1 cellular context compared by ENCODE assay signal in the genomic region with DNA sequence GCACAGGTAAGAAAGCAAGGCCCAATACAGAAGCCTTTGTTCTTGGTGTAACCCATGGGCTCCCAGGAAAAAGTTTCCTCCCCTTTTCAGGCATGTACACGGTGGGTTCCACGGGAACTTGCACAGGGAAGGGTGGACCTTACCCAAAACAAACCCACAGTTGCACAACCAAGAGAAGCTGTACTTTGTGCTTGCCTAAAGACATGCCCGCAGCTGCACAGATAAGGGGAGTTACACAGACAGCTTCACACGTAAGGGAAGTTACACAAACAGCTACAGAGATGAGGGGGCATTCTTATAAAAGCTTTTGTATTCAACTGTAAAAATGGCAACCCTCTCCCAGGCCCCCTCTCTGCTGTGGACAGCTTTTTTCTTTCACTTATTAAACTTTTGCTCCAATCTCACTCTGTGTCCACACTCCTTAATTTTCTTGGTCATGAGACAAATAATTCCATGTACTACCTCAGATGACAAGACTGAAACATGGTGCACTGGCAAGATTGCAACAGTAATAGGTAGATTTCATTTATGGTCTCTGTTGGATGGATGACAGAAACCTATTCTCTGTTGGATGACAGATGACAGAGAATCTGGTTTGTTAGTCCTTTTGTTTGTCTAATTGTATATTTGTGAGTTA.
TF ChIP-seq lines count a peak whose summit lies in the region.

No MANE protein-coding gene starts in this region.

TF ChIP-seq in HepG2, 621 proteins besides CTCF, POLR2A, EP300 and RAD21 (continued from another document and continues in another):
- TF ChIP-seq THAP9 (CRISPR knock-in tag; IDR thresholded peaks at IDR 0.05; ENCODE audit: borderline replicate concordance) (no peak), ZNF431 (CRISPR knock-in tag; IDR thresholded peaks at IDR 0.05; ENCODE audit: borderline replicate concordance, low read depth) (0 out of 2 replicates have a peak, but pooled peaks have one; percentile 29), IKZF5 (CRISPR knock-in tag; IDR thresholded peaks at IDR 0.05) (peak; percentile 68; the same call in 1 of the 2 replicates), SMARCE1 (IDR thresholded peaks at IDR 0.05; ENCODE audit: borderline replicate concordance) (no peak), THAP11 (CRISPR knock-in tag; IDR thresholded peaks at IDR 0.05) (peak; percentile 64), REPIN1 (CRISPR knock-in tag; IDR thresholded peaks at IDR 0.05; ENCODE audit: borderline replicate concordance, low read depth) (peak; percentile 70; the same call in 1 of the 2 replicates), ZNF770 (CRISPR knock-in tag; IDR thresholded peaks at IDR 0.05) (no peak), NFE2L2 (IDR thresholded peaks at IDR 0.05; ENCODE audit: low read length) (no peak), RARA (CRISPR knock-in tag; IDR thresholded peaks at IDR 0.05) (peak; percentile 50), SNRNP70 (IDR thresholded peaks at IDR 0.05; ENCODE audit: low read depth, low read length) (no peak), ZZZ3 (CRISPR knock-in tag; IDR thresholded peaks at IDR 0.05; ENCODE audit: borderline replicate concordance) (no peak), ZNF788 (CRISPR knock-in tag; IDR thresholded peaks at IDR 0.05; ENCODE audit: borderline replicate concordance) (peak; percentile 72; the same call in 1 of the 2 replicates), BCL6 (CRISPR knock-in tag; IDR thresholded peaks at IDR 0.05) (peak; percentile 73), MXI1 (IDR thresholded peaks at IDR 0.05; ENCODE audit: borderline replicate concordance, low read depth, low read length) (no peak), GATAD1 (CRISPR knock-in tag; IDR thresholded peaks at IDR 0.05) (peak; percentile 59), ZNF574 (CRISPR knock-in tag; IDR thresholded peaks at IDR 0.05) (peak; percentile 80), SMC3 (IDR thresholded peaks at IDR 0.05; ENCODE audit: low read length) (peak; percentile 32; the same call in 1 of the 2 replicates), IRF2 (CRISPR knock-in tag; IDR thresholded peaks at IDR 0.05) (0 out of 2 replicates have a peak, but pooled peaks have one; percentile 56), ARNT2 (CRISPR knock-in tag; IDR thresholded peaks at IDR 0.05; ENCODE audit: low read depth) (no peak), ZNF652 (CRISPR knock-in tag; IDR thresholded peaks at IDR 0.05; ENCODE audit: borderline replicate concordance, low read depth) (no peak), GMEB2 (CRISPR knock-in tag; IDR thresholded peaks at IDR 0.05; ENCODE audit: low read depth) (no peak), RAD51 (IDR thresholded peaks at IDR 0.05; ENCODE audit: borderline replicate concordance) (no peak), ZBTB4 (CRISPR knock-in tag; IDR thresholded peaks at IDR 0.05; ENCODE audit: borderline replicate concordance) (no peak), DR1 (CRISPR knock-in tag; IDR thresholded peaks at IDR 0.05) (no peak), GLI4 (CRISPR knock-in tag; IDR thresholded peaks at IDR 0.05; ENCODE audit: borderline replicate concordance) (no peak), ZFAT (CRISPR knock-in tag; conservative IDR thresholded peaks at IDR 0.05) (no peak), NR3C1 (CRISPR knock-in tag; IDR thresholded peaks at IDR 0.05) (no peak), ZNF17 (CRISPR knock-in tag; IDR thresholded peaks at IDR 0.05) (no peak)
- TF ChIP-seq, protein P1, sequence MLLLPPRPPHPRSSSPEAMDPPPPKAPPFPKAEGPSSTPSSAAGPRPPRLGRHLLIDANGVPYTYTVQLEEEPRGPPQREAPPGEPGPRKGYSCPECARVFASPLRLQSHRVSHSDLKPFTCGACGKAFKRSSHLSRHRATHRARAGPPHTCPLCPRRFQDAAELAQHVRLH (CRISPR knock-in tag; IDR thresholded peaks at IDR 0.05; ENCODE audit: borderline replicate concordance, low read depth): 0 out of 2 replicates have a peak, but pooled peaks have one; percentile 34
- TF ChIP-seq, protein P2, sequence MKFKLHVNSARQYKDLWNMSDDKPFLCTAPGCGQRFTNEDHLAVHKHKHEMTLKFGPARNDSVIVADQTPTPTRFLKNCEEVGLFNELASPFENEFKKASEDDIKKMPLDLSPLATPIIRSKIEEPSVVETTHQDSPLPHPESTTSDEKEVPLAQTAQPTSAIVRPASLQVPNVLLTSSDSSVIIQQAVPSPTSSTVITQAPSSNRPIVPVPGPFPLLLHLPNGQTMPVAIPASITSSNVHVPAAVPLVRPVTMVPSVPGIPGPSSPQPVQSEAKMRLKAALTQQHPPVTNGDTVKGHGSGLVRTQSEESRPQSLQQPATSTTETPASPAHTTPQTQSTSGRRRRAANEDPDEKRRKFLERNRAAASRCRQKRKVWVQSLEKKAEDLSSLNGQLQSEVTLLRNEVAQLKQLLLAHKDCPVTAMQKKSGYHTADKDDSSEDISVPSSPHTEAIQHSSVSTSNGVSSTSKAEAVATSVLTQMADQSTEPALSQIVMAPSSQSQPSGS (CRISPR knock-in tag; IDR thresholded peaks at IDR 0.05): peak; percentile 50; the same call in 1 of the 2 replicates
- TF ChIP-seq, protein P3, sequence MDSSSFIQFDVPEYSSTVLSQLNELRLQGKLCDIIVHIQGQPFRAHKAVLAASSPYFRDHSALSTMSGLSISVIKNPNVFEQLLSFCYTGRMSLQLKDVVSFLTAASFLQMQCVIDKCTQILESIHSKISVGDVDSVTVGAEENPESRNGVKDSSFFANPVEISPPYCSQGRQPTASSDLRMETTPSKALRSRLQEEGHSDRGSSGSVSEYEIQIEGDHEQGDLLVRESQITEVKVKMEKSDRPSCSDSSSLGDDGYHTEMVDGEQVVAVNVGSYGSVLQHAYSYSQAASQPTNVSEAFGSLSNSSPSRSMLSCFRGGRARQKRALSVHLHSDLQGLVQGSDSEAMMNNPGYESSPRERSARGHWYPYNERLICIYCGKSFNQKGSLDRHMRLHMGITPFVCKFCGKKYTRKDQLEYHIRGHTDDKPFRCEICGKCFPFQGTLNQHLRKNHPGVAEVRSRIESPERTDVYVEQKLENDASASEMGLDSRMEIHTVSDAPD (CRISPR knock-in tag; IDR thresholded peaks at IDR 0.05): no peak
- TF ChIP-seq, protein P4, sequence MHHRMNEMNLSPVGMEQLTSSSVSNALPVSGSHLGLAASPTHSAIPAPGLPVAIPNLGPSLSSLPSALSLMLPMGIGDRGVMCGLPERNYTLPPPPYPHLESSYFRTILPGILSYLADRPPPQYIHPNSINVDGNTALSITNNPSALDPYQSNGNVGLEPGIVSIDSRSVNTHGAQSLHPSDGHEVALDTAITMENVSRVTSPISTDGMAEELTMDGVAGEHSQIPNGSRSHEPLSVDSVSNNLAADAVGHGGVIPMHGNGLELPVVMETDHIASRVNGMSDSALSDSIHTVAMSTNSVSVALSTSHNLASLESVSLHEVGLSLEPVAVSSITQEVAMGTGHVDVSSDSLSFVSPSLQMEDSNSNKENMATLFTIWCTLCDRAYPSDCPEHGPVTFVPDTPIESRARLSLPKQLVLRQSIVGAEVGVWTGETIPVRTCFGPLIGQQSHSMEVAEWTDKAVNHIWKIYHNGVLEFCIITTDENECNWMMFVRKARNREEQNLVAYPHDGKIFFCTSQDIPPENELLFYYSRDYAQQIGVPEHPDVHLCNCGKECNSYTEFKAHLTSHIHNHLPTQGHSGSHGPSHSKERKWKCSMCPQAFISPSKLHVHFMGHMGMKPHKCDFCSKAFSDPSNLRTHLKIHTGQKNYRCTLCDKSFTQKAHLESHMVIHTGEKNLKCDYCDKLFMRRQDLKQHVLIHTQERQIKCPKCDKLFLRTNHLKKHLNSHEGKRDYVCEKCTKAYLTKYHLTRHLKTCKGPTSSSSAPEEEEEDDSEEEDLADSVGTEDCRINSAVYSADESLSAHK (CRISPR knock-in tag; IDR thresholded peaks at IDR 0.05; ENCODE audit: borderline replicate concordance): no peak
